8 cellular contexts compared by ENCODE assay signal in genomic region chr16:66751135-66751991, GRCh38. TPM values are rescaled to one million over a fixed set of nuclear protein-coding genes. Genes with fewer than 3 reads are reported as not detected.
DNase-seq lines count a peak whose midpoint lies in the region; ATAC-seq and TF ChIP-seq lines count a peak whose summit lies in the region.

DYNC1LI2 (minus strand) TSS chr16:66751609; CDS start chr16:66751591, 18 bp downstream.

- TF ChIP-seq EP300 in SK-N-SH (IDR thresholded peaks at IDR 0.05; ENCODE audit: borderline replicate concordance in 1 of 2, low read depth in 1 of 2, low read length in 1 of 2) (0 out of 4 replicates have a peak, but pooled peaks of 1 of the 2 experiments have one; percentile 6), suprapubic skin (IDR thresholded peaks at IDR 0.05) (no peak)

- CTCF ChIA-PET in SK-N-SH (lab: Yijun Ruan, JAX), result interaction anchor here (0.6 to 4.0 kb wide), 35 partner anchors 11 to 942 kb away, joined by 3 to 68 read pairs (median 5); partner anchors contain the start of genes NAE1 and PDP2

- no peaks in the 10 kb centered on the region for H3K27me3 ChIP-seq in SK-N-SH (ENCODE audit: insufficient read depth)
- no peaks in the 10 kb centered on the region for H3K27me3 ChIP-seq in suprapubic skin

- peak within 1 kb of the TSS; percentile 79 for H3K4me2 ChIP-seq in SK-N-SH

- H3K4me1 ChIP-seq in SK-N-SH (ENCODE audit: control insufficient read depth in 1 of 2, insufficient read depth in 2 of 2, low read depth in 1 of 2, low read length in 1 of 2), result peaks cover 15 to 17% of the 10 kb centered on the region in 2 experiments; a peak in 2 of 4 replicates
- peaks cover 37% of the 10 kb centered on the region for H3K4me1 ChIP-seq in suprapubic skin

- TF ChIP-seq CTCF in SK-N-SH (IDR thresholded peaks at IDR 0.05) (peak; percentile 65), suprapubic skin (IDR thresholded peaks at IDR 0.05) (peak; percentile 88 to 98)

- peak within 1 kb of the TSS; percentile 85 for H2AFZ ChIP-seq in SK-N-SH (ENCODE audit: low read depth)

- peak within 1 kb of the TSS; percentile 87 to 91 for H3K4me3 ChIP-seq in SK-N-SH (ENCODE audit: low read depth in 2 of 2, low read length in 1 of 2)
- peak within 1 kb of the TSS; percentile 92 for H3K4me3 ChIP-seq in suprapubic skin

- peaks cover 37% of the 10 kb centered on the region for H4K20me1 ChIP-seq in SK-N-SH (ENCODE audit: insufficient read depth)

- TF ChIP-seq RAD21 in SK-N-SH (IDR thresholded peaks at IDR 0.05; ENCODE audit: low read length), result peak; percentile 40; the same call in 1 of the 2 replicates

- peak within 1 kb of the TSS; percentile 90 for H3K27ac ChIP-seq in KOPT-K1 (ENCODE audit: low read depth, low read length, poor library complexity, severe bottlenecking)
- H3K27ac ChIP-seq in SK-N-SH (ENCODE audit: low read depth in 2 of 2, low read length in 1 of 2), result peak within 1 kb of the TSS; percentile 75 to 92
- peak within 1 kb of the TSS; percentile 96 for H3K27ac ChIP-seq in suprapubic skin

- H3K9me3 ChIP-seq in KOPT-K1 (ENCODE audit: insufficient read depth, low read length, poor library complexity, severe bottlenecking) (no peaks in the 10 kb centered on the region), SK-N-SH (no peaks in the 10 kb centered on the region), suprapubic skin (no peaks in the 10 kb centered on the region)

- peak; percentile 86 for DNase-seq in ELF-1 (ENCODE audit: low read depth, low spot score)
- DNase-seq in SK-N-SH, result peak; percentile 98
- peak; percentile 85 for DNase-seq in activated naive CD4-positive, alpha-beta T cell treated with anti-CD3 and anti-CD28 coated beads, Interleukin-2, amount 50 U/mL, for 16 hours
- peak; percentile 75 for DNase-seq in globus pallidus (ENCODE audit: low spot score)
- DNase-seq in occipital lobe (lab: John Stamatoyannopoulos, UW), result peak; percentile 73
- peak; percentile 90 to 91 for DNase-seq in suprapubic skin (ENCODE audit: low spot score in 2 of 2)

- peak within 1 kb of the TSS; percentile 99 for H3K9ac ChIP-seq in SK-N-SH

- peak in 1 of 2 donors; percentile 44 for TF ChIP-seq POLR2A in suprapubic skin (IDR thresholded peaks at IDR 0.05)

- POLR2A ChIA-PET in SK-N-SH (lab: Yijun Ruan, JAX), result interaction anchor here (0.6 to 2.5 kb wide), 9 partner anchors 8 to 122 kb away, joined by 3 to 7 read pairs (median 3); partner anchors contain the start of gene NAE1

- H3K79me2 ChIP-seq in SK-N-SH (ENCODE audit: insufficient read depth), result peaks cover 50% of the 10 kb centered on the region

- peaks cover 32% of the 10 kb centered on the region for H3K36me3 ChIP-seq in KOPT-K1 (ENCODE audit: insufficient read depth, low read length)
- H3K36me3 ChIP-seq in SK-N-SH (replicated peaks in 1 of 2; ENCODE audit: control insufficient read depth in 1 of 2, insufficient read depth in 2 of 2, low read length in 1 of 2), result peaks cover 19 to 34% of the 10 kb centered on the region in 2 experiments
- H3K36me3 ChIP-seq in suprapubic skin, result peaks cover 27% of the 10 kb centered on the region

- H3F3A ChIP-seq in SK-N-SH (replicated peaks; ENCODE audit: insufficient read depth), result no peaks in the 10 kb centered on the region

- 2% methylated on average over 30 of the region's 110 CpGs for WGBS in SK-N-SH (ENCODE audit: low lambda C conversion rate)
- 0% methylated on average over 13 of the region's 110 CpGs for WGBS in suprapubic skin

- H3K9me2 ChIP-seq in SK-N-SH, result no peaks in the 10 kb centered on the region

- peak; percentile 86 for ATAC-seq in GM21723 (IDR thresholded peaks at IDR 0.05; ENCODE audit: unreplicated experiment)

TF ChIP-seq in SK-N-SH, 30 proteins besides CTCF, POLR2A, EP300 and RAD21:
- peak; percentile 56 for TF ChIP-seq SMC3 (IDR thresholded peaks at IDR 0.05; ENCODE audit: low read depth, low read length)
- TF ChIP-seq, protein P1, sequence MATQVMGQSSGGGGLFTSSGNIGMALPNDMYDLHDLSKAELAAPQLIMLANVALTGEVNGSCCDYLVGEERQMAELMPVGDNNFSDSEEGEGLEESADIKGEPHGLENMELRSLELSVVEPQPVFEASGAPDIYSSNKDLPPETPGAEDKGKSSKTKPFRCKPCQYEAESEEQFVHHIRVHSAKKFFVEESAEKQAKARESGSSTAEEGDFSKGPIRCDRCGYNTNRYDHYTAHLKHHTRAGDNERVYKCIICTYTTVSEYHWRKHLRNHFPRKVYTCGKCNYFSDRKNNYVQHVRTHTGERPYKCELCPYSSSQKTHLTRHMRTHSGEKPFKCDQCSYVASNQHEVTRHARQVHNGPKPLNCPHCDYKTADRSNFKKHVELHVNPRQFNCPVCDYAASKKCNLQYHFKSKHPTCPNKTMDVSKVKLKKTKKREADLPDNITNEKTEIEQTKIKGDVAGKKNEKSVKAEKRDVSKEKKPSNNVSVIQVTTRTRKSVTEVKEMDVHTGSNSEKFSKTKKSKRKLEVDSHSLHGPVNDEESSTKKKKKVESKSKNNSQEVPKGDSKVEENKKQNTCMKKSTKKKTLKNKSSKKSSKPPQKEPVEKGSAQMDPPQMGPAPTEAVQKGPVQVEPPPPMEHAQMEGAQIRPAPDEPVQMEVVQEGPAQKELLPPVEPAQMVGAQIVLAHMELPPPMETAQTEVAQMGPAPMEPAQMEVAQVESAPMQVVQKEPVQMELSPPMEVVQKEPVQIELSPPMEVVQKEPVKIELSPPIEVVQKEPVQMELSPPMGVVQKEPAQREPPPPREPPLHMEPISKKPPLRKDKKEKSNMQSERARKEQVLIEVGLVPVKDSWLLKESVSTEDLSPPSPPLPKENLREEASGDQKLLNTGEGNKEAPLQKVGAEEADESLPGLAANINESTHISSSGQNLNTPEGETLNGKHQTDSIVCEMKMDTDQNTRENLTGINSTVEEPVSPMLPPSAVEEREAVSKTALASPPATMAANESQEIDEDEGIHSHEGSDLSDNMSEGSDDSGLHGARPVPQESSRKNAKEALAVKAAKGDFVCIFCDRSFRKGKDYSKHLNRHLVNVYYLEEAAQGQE (IDR thresholded peaks at IDR 0.05; ENCODE audit: low read depth, low read length), result 0 out of 2 replicates have a peak, but pooled peaks have one; percentile 17
- peak; percentile 73 for TF ChIP-seq POLR2AphosphoS5 (IDR thresholded peaks at IDR 0.05; ENCODE audit: low read depth, low read length)
- TF ChIP-seq YY1 (IDR thresholded peaks at IDR 0.05; ENCODE audit: low read depth), result peak; percentile 93
- TF ChIP-seq, protein P2, sequence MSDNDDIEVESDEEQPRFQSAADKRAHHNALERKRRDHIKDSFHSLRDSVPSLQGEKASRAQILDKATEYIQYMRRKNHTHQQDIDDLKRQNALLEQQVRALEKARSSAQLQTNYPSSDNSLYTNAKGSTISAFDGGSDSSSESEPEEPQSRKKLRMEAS (IDR thresholded peaks at IDR 0.05; ENCODE audit: low read depth), result peak; percentile 36; the same call in 1 of the 2 replicates
- TF ChIP-seq TAF1 (IDR thresholded peaks at IDR 0.05; ENCODE audit: borderline replicate concordance, low read depth, low read length), result peak; percentile 85
- no peak for TF ChIP-seq TEAD4 (IDR thresholded peaks at IDR 0.05; ENCODE audit: borderline replicate concordance, insufficient read depth)
- no peak for TF ChIP-seq JUND (IDR thresholded peaks at IDR 0.05)
- TF ChIP-seq NRF1 (IDR thresholded peaks at IDR 0.05; ENCODE audit: low read depth, low read length), result peak; percentile 65
- no peak for TF ChIP-seq USF2 (IDR thresholded peaks at IDR 0.05; ENCODE audit: borderline replicate concordance, low read depth, low read length)
- no peak for TF ChIP-seq FOXJ3 (CRISPR knock-in tag; IDR thresholded peaks at IDR 0.05)

RNA-seq across cellular contexts. Expression of gene DYNC1LI2, which starts in this region (rescaled TPM):
- polyA plus RNA-seq in SK-N-SH (2012; rRNA removed), result 33.1 and 49.6 TPM in 2 replicates
- 24.1 and 25.2 TPM in 2 replicates for polyA plus RNA-seq in SK-N-SH (2012; cell fraction: cytosol; rRNA removed)
- 186 and 240 TPM in 2 replicates for polyA plus RNA-seq in SK-N-SH (2012; cell fraction: nucleus; rRNA removed)
- total RNA-seq in occipital lobe (175 TPM), suprapubic skin (100 to 1,000 TPM; 102 to 212 (median 137) TPM)

Comparison
In these comparisons a context has a peak if more than half of its experiments do, and no peak if none do; other contexts are left out.
1. Peak in every context shown above with its lines: DNase-seq, ATAC-seq, H3K4me3 ChIP-seq and H3K27ac ChIP-seq.